In genomic region chr9:94600715-94601114, GRCh38 we compare ENCODE assay signal across 22 cellular contexts. TPM values are rescaled to one million over a fixed set of nuclear protein-coding genes. Genes with fewer than 3 reads are reported as not detected.
"Had no signal": no experiment of that assay in that cellular context is flagged by ENCODE, and none has a peak within 500 bp of the region (broad histone marks: within the 10 kb centered on the region; RNA-seq: fewer than 3 reads in every experiment).

No MANE protein-coding gene starts in this region.

- H3K4me3 ChIP-seq: cardiac muscle cell, PC-9 had no signal

- H3K27me3 ChIP-seq: brain microvascular endothelial cell, cardiac muscle cell had no signal

- H3K27ac ChIP-seq: brain microvascular endothelial cell, cardiac muscle cell, PC-9 had no signal

- H3K36me3 ChIP-seq: brain microvascular endothelial cell, cardiac muscle cell had no signal

- ATAC-seq: activated CD4-positive, CD25-positive, alpha-beta regulatory T cell treated with anti-CD3 and anti-CD28 coated beads, Interleukin-2, amount 50 U/mL, for 24 hours; activated CD8-positive, alpha-beta T cell treated with anti-CD3 and anti-CD28 coated beads for 36 hours; activated T-cell treated with anti-CD3 and anti-CD28 coated beads, Interleukin-2, amount 50 U/mL, for 72 hours had no signal

- DNase-seq: activated CD4-positive, alpha-beta T cell treated with anti-CD3 and anti-CD28 coated beads for 4 hours; activated CD8-positive, alpha-beta memory T cell treated with anti-CD3 and anti-CD28 coated beads, Interleukin-2, amount 50 U/mL, for 4 hours; activated CD8-positive, alpha-beta T cell treated with anti-CD3 and anti-CD28 coated beads for 36 hours; activated gamma-delta T cell treated with Interleukin-2 at 50 U/mL for 16 hours; activated naive CD4-positive, alpha-beta T cell treated with anti-CD3 and anti-CD28 coated beads, Interleukin-2, amount 10 ng/mL, durations not matched to agents 7 days and 5 days; activated naive CD8-positive, alpha-beta T cell treated with anti-CD3 and anti-CD28 coated beads for 36 hours; activated T-cell treated with anti-CD3 and anti-CD28 coated beads, Interleukin-2, amount 50 U/mL, for 72 hours; brain microvascular endothelial cell; KG1; NCI-H1092; NCI-H1417 treated with DMSO at 0.1 percent for 48 hours; NCI-H1694 treated with DMSO at 0.1 percent for 48 hours; NCI-H2081; NCI-H510A treated with DMSO at 0.1 percent for 48 hours; NCI-H69; PC-9 had no signal

RNA-seq across cellular contexts. Expression of gene FBP2, which starts 7.1 kb away (rescaled TPM):
- total RNA-seq: activated CD8-positive, alpha-beta T cell treated with anti-CD3 and anti-CD28 coated beads for 36 hours; activated naive CD8-positive, alpha-beta T cell treated with anti-CD3 and anti-CD28 coated beads for 36 hours; activated T-cell treated with anti-CD3 and anti-CD28 coated beads, Interleukin-2, amount 50 U/mL, for 72 hours; activated T-helper 2 cell treated with anti-CD3 and anti-CD28 coated beads, Interferon-gamma antibody, Interleukin-2, Interleukin-4, amounts not matched to agents 10 μg/mL and 5 μg/mL and 100 μg/mL, durations not matched to agents 14 hours and 24 hours and 36 hours; cardiac muscle cell; LHCN-M2; MCF 10A; PC-9; SK-MEL-5 had no signal

RNA-seq across cellular contexts. Expression of gene FBP1, which starts 38.6 kb away (rescaled TPM):
- total RNA-seq: LHCN-M2, MCF 10A had no signal

RNA-seq across cellular contexts. Expression of gene PCAT7, which starts 45.8 kb away (rescaled TPM):
- total RNA-seq: activated CD8-positive, alpha-beta T cell treated with anti-CD3 and anti-CD28 coated beads for 36 hours; activated naive CD8-positive, alpha-beta T cell treated with anti-CD3 and anti-CD28 coated beads for 36 hours; activated T-cell treated with anti-CD3 and anti-CD28 coated beads, Interleukin-2, amount 50 U/mL, for 72 hours; activated T-helper 2 cell treated with anti-CD3 and anti-CD28 coated beads, Interferon-gamma antibody, Interleukin-2, Interleukin-4, amounts not matched to agents 10 μg/mL and 5 μg/mL and 100 μg/mL, durations not matched to agents 14 hours and 24 hours and 36 hours; LHCN-M2; MCF 10A had no signal
